Comparison of ENCODE assay signal across 32 cellular contexts in genomic region chr17:57722704-57723043, GRCh38. TPM values are rescaled to one million over a fixed set of nuclear protein-coding genes. Genes with fewer than 3 reads are reported as not detected.
"Had no signal": no experiment of that assay in that cellular context is flagged by ENCODE, and none has a peak within 500 bp of the region (broad histone marks: within the 10 kb centered on the region; RNA-seq: fewer than 3 reads in every experiment).

No MANE protein-coding gene starts in this region.

- H3K27ac Mint-ChIP-seq: memory B cell; naive thymus-derived CD4-positive, alpha-beta T cell; progenitor cell of endocrine pancreas; stimulated activated memory B cell treated with anti-CD40 and anti-IgM and Interleukin-4, amounts not matched to agents 10 μg/mL and 1 μg/mL and 100 μg/mL, for 72 hours had no signal

- H3K4me3 Mint-ChIP-seq: memory B cell; naive thymus-derived CD4-positive, alpha-beta T cell; stimulated activated memory B cell treated with anti-CD40 and anti-IgM and Interleukin-4, amounts not matched to agents 10 μg/mL and 1 μg/mL and 100 μg/mL, for 72 hours had no signal

- H3K36me3 ChIP-seq: gastrocnemius medialis, sigmoid colon, spleen, tibial artery, upper lobe of left lung had no signal

- H2AFZ ChIP-seq: parathyroid adenoma had no signal

- H3K4me3 ChIP-seq: dorsolateral prefrontal cortex, gastrocnemius medialis, lung, sigmoid colon, skin epidermis, spleen, testis, tibial artery, upper lobe of left lung had no signal

- DNase-seq: dorsolateral prefrontal cortex; effector CD4-positive, alpha-beta T cell; foreskin fibroblast; head of caudate nucleus; naive thymus-derived CD4-positive, alpha-beta T cell; right cardiac atrium; sigmoid colon; spleen; stimulated activated CD4-positive, alpha-beta T cell treated with anti-CD3 and anti-CD28 coated beads, Interleukin-4, amount 100 ng/mL, for 4 hours; stimulated activated naive CD8-positive, alpha-beta T cell treated with anti-CD3 and anti-CD28 coated beads, Interleukin-15, Interleukin-2, amounts not matched to agents 100 U/mL and 50 U/mL, for 24 hours; substantia nigra; testis; upper lobe of left lung had no signal

- H3K9me3 ChIP-seq: gastrocnemius medialis, sigmoid colon, spleen, testis, tibial artery, upper lobe of left lung had no signal

- H3K4me1 ChIP-seq: parathyroid adenoma, sigmoid colon, tibial artery had no signal

- H3K79me2 ChIP-seq: parathyroid adenoma had no signal

- H3K36me3 Mint-ChIP-seq: memory B cell; naive thymus-derived CD4-positive, alpha-beta T cell; stimulated activated memory B cell treated with anti-CD40 and anti-IgM and Interleukin-4, amounts not matched to agents 10 μg/mL and 1 μg/mL and 100 μg/mL, for 72 hours had no signal

- H3K27ac ChIP-seq: dorsolateral prefrontal cortex, epithelial cell of prostate, gastrocnemius medialis, parathyroid adenoma, sigmoid colon, skin epidermis, spleen, testis, tibial artery, upper lobe of left lung had no signal

- ATAC-seq: esophagus mucosa; left lobe of liver; naive thymus-derived CD4-positive, alpha-beta T cell; right cardiac atrium; stimulated activated memory B cell treated with anti-CD40 and anti-IgM and Interleukin-4, amounts not matched to agents 10 μg/mL and 1 μg/mL and 100 μg/mL, for 72 hours; stimulated activated naive CD8-positive, alpha-beta T cell treated with anti-CD3 and anti-CD28 coated beads, Interleukin-15, Interleukin-2, amounts not matched to agents 100 U/mL and 50 U/mL, for 24 hours had no signal

- H3K9ac ChIP-seq: parathyroid adenoma had no signal

- H3K9me3 Mint-ChIP-seq: memory B cell; naive thymus-derived CD4-positive, alpha-beta T cell; stimulated activated memory B cell treated with anti-CD40 and anti-IgM and Interleukin-4, amounts not matched to agents 10 μg/mL and 1 μg/mL and 100 μg/mL, for 72 hours had no signal

- H3K27me3 ChIP-seq: dorsolateral prefrontal cortex, gastrocnemius medialis, spleen, testis, upper lobe of left lung had no signal

RNA-seq across cellular contexts. Expression of gene CCDC182, which starts 22.4 kb away (rescaled TPM):
- total RNA-seq: cerebellum; esophagus mucosa; gastrocnemius medialis; glomerular endothelial cell; left lobe of liver; liver; lung; mononuclear cell; naive thymus-derived CD4-positive, alpha-beta T cell; osteoblast; progenitor cell of endocrine pancreas; renal cortical epithelial cell; right cardiac atrium; sigmoid colon; spleen; upper lobe of left lung had no signal
- polyA plus RNA-seq: keratinocyte; liver; lung; naive thymus-derived CD4-positive, alpha-beta T cell; neural cell; right cardiac atrium; sigmoid colon; spleen had no signal
